Comparison of ENCODE assay signal across 15 cellular contexts in the genomic region with DNA sequence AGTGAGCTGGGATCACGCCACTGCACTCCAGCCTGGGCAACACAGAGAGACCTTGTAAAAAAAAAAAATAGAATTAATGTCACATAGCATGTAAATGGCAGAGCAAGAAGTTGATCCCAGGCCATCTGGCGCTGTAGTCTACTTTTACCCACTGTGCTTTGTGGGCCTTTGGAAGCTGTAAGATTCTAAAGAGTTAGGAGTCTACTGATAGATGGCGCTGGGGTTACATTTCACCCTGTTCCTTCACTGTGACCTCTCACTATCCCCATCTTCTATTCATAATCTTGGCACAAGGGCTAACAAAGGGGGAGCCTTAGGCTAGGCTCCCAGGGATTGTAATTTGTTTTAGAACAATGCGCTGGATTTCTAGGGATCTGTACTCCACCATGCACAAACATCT. TPM values are rescaled to one million over a fixed set of nuclear protein-coding genes. Genes with fewer than 3 reads are reported as not detected.
DNase-seq lines count a peak whose midpoint lies in the region; ATAC-seq and TF ChIP-seq lines count a peak whose summit lies in the region.
"Had no signal": no experiment of that assay in that cellular context is flagged by ENCODE, and none has a peak within 500 bp of the region (broad histone marks: within the 10 kb centered on the region; RNA-seq: fewer than 3 reads in every experiment).

No MANE protein-coding gene starts in this region.

- no peaks in the 10 kb centered on the region for H3K4me1 ChIP-seq in SK-N-SH (ENCODE audit: control insufficient read depth in 1 of 2, insufficient read depth in 2 of 2, low read depth in 1 of 2, low read length in 1 of 2)
- H3K4me1 ChIP-seq in GM23248 (ENCODE audit: insufficient read depth) = peaks cover 7% of the 10 kb centered on the region; the same call in 1 of the 2 replicates
- H3K4me1 ChIP-seq in Panc1 (ENCODE audit: control insufficient read depth, insufficient read depth, low read length) = no peaks in the 10 kb centered on the region
- H3K4me1 ChIP-seq: suprapubic skin had no signal

- in situ Hi-C loops in GM23248 (cut with MboI) (loop anchor here (25.0 kb wide), 1 partner anchor 104 kb away; no protein-coding TSS in a partner anchor), Panc1 (cut with HindIII; ENCODE audit: low pct_unique_long_range_greater_than_20kb, low sequenced_read_pairs) (no loop called here)

- H3K27me3 ChIP-seq in SK-N-SH (ENCODE audit: insufficient read depth) (no peaks in the 10 kb centered on the region), GM23248 (replicated peaks; ENCODE audit: insufficient read depth) (no peaks in the 10 kb centered on the region; the same call in 1 of the 2 replicates), Panc1 (ENCODE audit: control insufficient read depth, insufficient read depth, low read length) (peaks cover 13% of the 10 kb centered on the region; the same call in 1 of the 2 replicates)

- H3K4me2 ChIP-seq in SK-N-SH = no peak overlapping the region
- H3K4me2 ChIP-seq in GM23248 (ENCODE audit: unreplicated experiment) = no peak overlapping the region

- TF ChIP-seq EP300 in SK-N-SH (IDR thresholded peaks at IDR 0.05; ENCODE audit: borderline replicate concordance in 1 of 2, low read depth in 1 of 2, low read length in 1 of 2) = no peak

- intact Hi-C loops in Panc1 (cut with micrococcal nuclease; ENCODE audit: unreplicated experiment) = no loop called here

- H3K36me3 ChIP-seq in SK-N-SH (replicated peaks in 1 of 2; ENCODE audit: control insufficient read depth in 1 of 2, insufficient read depth in 2 of 2, low read length in 1 of 2) (no peaks in the 10 kb centered on the region), GM23248 (ENCODE audit: low read depth) (no peaks in the 10 kb centered on the region), Panc1 (ENCODE audit: control insufficient read depth, insufficient read depth, low read length) (no peaks in the 10 kb centered on the region)
- H3K36me3 ChIP-seq: suprapubic skin had no signal

- no TSS peak for BruUV-seq in Panc1 (replicated peaks; lab: Mats Ljungman, UMichigan)

- peak; percentile 15; the same call in 1 of the 2 replicates for TF ChIP-seq RAD21 in SK-N-SH (IDR thresholded peaks at IDR 0.05; ENCODE audit: low read length)

- TF ChIP-seq CTCF in SK-N-SH (IDR thresholded peaks at IDR 0.05) = no peak; the same call in 1 of the 2 replicates
- peak; percentile 26 for TF ChIP-seq CTCF in Panc1 (IDR thresholded peaks at IDR 0.05)

- ATAC-seq in SK-N-SH treated with all-trans-retinoic acid at 6 μM for 48 hours (no peak), Panc1 (peak; percentile 53; the same call in 1 of the 2 replicates), GM21423 (IDR thresholded peaks at IDR 0.05; ENCODE audit: unreplicated experiment) (no peak)

- H4K20me1 ChIP-seq in SK-N-SH (ENCODE audit: insufficient read depth) (no peaks in the 10 kb centered on the region), GM23248 (ENCODE audit: insufficient read depth) (no peaks in the 10 kb centered on the region)

- H3K79me2 ChIP-seq in SK-N-SH (ENCODE audit: insufficient read depth) (no peaks in the 10 kb centered on the region), GM23248 (ENCODE audit: insufficient read depth) (no peaks in the 10 kb centered on the region)

- no peak overlapping the region for H2AFZ ChIP-seq in SK-N-SH (ENCODE audit: low read depth)
- no peak overlapping the region for H2AFZ ChIP-seq in GM23248

- POLR2A ChIA-PET in SK-N-SH (lab: Yijun Ruan, JAX) (no interaction called here), Panc1 (lab: Charles Lee) (no interaction called here)

- no peaks in the 10 kb centered on the region for H3F3A ChIP-seq in SK-N-SH (replicated peaks; ENCODE audit: insufficient read depth)
- H3F3A ChIP-seq in GM23248 (ENCODE audit: insufficient read depth) = peaks cover 9% of the 10 kb centered on the region; the same call in 1 of the 2 replicates

- no peak overlapping the region for H3K4me3 ChIP-seq in SK-N-SH (ENCODE audit: low read depth in 2 of 2, low read length in 1 of 2)
- H3K4me3 ChIP-seq in GM23248 = no peak overlapping the region
- no peak overlapping the region for H3K4me3 ChIP-seq in Panc1 (ENCODE audit: low read depth in 2 of 2, low read length in 2 of 2)
- H3K4me3 ChIP-seq: coronary artery, lung, suprapubic skin had no signal

- WGBS in SK-N-SH (ENCODE audit: low lambda C conversion rate) = 56% methylated on average over 4 of the region's 4 CpGs
- 30 to 56% methylated on average over 4 of the region's 4 CpGs for WGBS in GM23248 (ENCODE audit: low coverage in 1 of 2, low lambda C conversion rate in 2 of 2, missing lambda C conversion rate in 2 of 2), 2 experiments

- H3K9me3 ChIP-seq in SK-N-SH (no peaks in the 10 kb centered on the region), GM23248 (ENCODE audit: low read depth) (no peaks in the 10 kb centered on the region), Panc1 (ENCODE audit: control insufficient read depth, insufficient read depth, low read depth, low read length) (no peaks in the 10 kb centered on the region)
- H3K9me3 ChIP-seq: suprapubic skin had no signal

- H3K27ac ChIP-seq in SK-N-SH (ENCODE audit: low read depth in 2 of 2, low read length in 1 of 2) = no peak overlapping the region
- H3K27ac ChIP-seq in GM23248 = no peak overlapping the region
- H3K27ac ChIP-seq in Panc1 (ENCODE audit: low read length) = no peak overlapping the region
- H3K27ac ChIP-seq: coronary artery, suprapubic skin had no signal

- H3K9me2 ChIP-seq in SK-N-SH (0 out of 2 replicates have a peak, but pooled peaks cover 2% of the 10 kb centered on the region), GM23248 (ENCODE audit: insufficient read depth) (no peaks in the 10 kb centered on the region)

- H3K9ac ChIP-seq in SK-N-SH = no peak overlapping the region
- no peak overlapping the region for H3K9ac ChIP-seq in GM23248

- CTCF ChIA-PET in SK-N-SH (lab: Yijun Ruan, JAX) (interaction anchor here (0.6 kb wide), 1 partner anchor 1191 kb away, joined by 3 read pairs; no protein-coding TSS in a partner anchor), Panc1 (lab: Charles Lee) (no interaction called here)

- no peak for DNase-seq in SK-N-SH
- peak; percentile 35 for DNase-seq in GM23248
- no peak for DNase-seq in Panc1 (ENCODE audit: low read depth, low spot score)
- DNase-seq in iPS DF 4.7 (ENCODE audit: extremely low read depth, low spot score) = peak; percentile 16
- no peak for DNase-seq in NCI-H446 (lab: John Stamatoyannopoulos, UW)
- no peak for DNase-seq in nucleus accumbens (lab: John Stamatoyannopoulos, UW)
- DNase-seq: activated CD8-positive, alpha-beta memory T cell treated with anti-CD3 and anti-CD28 coated beads for 24 hours; IMR-90; NCI-H345 had no signal

TF ChIP-seq in SK-N-SH, 30 proteins besides CTCF, POLR2A, EP300 and RAD21 (continues in another document):
- TF ChIP-seq USF1 (IDR thresholded peaks at IDR 0.05; ENCODE audit: borderline replicate concordance, low read depth) (no peak), FOSL2 (IDR thresholded peaks at IDR 0.05; ENCODE audit: borderline replicate concordance, low read depth) (no peak), IRF3 (IDR thresholded peaks at IDR 0.05; ENCODE audit: low read depth, low read length) (no peak)

TF ChIP-seq in SK-N-SH treated with all-trans-retinoic acid at 6 μM for 48 hours, 23 proteins besides CTCF, POLR2A, EP300 and RAD21 (continues in another document):
- TF ChIP-seq GLIS3 (CRISPR knock-in tag; IDR thresholded peaks at IDR 0.05) (no peak), ARNTL (CRISPR knock-in tag; IDR thresholded peaks at IDR 0.05; ENCODE audit: borderline replicate concordance, low read depth) (no peak), PATZ1 (CRISPR knock-in tag; IDR thresholded peaks at IDR 0.05; ENCODE audit: borderline replicate concordance) (no peak), TOX (CRISPR knock-in tag; IDR thresholded peaks at IDR 0.05; ENCODE audit: borderline replicate concordance) (no peak), PPARA (CRISPR knock-in tag; IDR thresholded peaks at IDR 0.05; ENCODE audit: borderline replicate concordance) (no peak), CSDC2 (CRISPR knock-in tag; IDR thresholded peaks at IDR 0.05) (no peak)

RNA-seq across cellular contexts. Expression of gene SIRPD, which starts 24.4 kb away (rescaled TPM):
- polyA plus RNA-seq in SK-N-SH (2012; rRNA removed) (not detected in 2 replicates), GM23248 (2016; fragmentation: Nextera tagmentation; extraction: Ambion mirVana) (not detected in 2 replicates)
- not detected in 2 replicates for polyA plus RNA-seq in SK-N-SH (2012; cell fraction: cytosol; rRNA removed)
- not detected in 2 replicates for polyA plus RNA-seq in SK-N-SH (2012; cell fraction: nucleus; rRNA removed)
- not detected in 2 replicates for total RNA-seq in GM23248 (2014; rRNA removed; shearing (Covaris generic))
- total RNA-seq in Panc1 (2021; ENCODE audit: unreplicated experiment) = not detected
- polyA plus RNA-seq in Panc1 (2012; ENCODE audit: insufficient read length) = not detected
- total RNA-seq: IMR-90, pulmonary artery endothelial cell, suprapubic skin had no signal
- polyA plus RNA-seq: IMR-90 had no signal

RNA-seq across cellular contexts. Expression of gene SIRPB2, which starts 41.8 kb away (rescaled TPM):
- polyA plus RNA-seq in SK-N-SH (2012; rRNA removed) = not detected in 2 replicates
- not detected in 2 replicates for polyA plus RNA-seq in SK-N-SH (2012; cell fraction: cytosol; rRNA removed)
- polyA plus RNA-seq in SK-N-SH (2012; cell fraction: nucleus; rRNA removed) = not detected in 2 replicates
- total RNA-seq in GM23248 (2014; rRNA removed; shearing (Covaris generic)) = not detected in 2 replicates
- polyA plus RNA-seq in GM23248 (2016; fragmentation: Nextera tagmentation; extraction: Ambion mirVana) = not detected in 2 replicates
- total RNA-seq in Panc1 (2021; ENCODE audit: unreplicated experiment) = not detected
- not detected for polyA plus RNA-seq in Panc1 (2012; ENCODE audit: insufficient read length)
- total RNA-seq: IMR-90 had no signal
- polyA plus RNA-seq: IMR-90 had no signal

Comparison
In these comparisons a context has a peak if more than half of its experiments do, and no peak if none do; other contexts are left out.
1. DNase-seq: peak in GM23248 (single experiment) and iPS DF 4.7 (single experiment); none in SK-N-SH (single experiment), Panc1 (single experiment), NCI-H446 (0 of 2) and nucleus accumbens (0 of 56).